Comparison of ENCODE assay signal across 8 cellular contexts in genomic region chr7:106166651-106167342, GRCh38. TPM values are rescaled to one million over a fixed set of nuclear protein-coding genes. Genes with fewer than 3 reads are reported as not detected.
DNase-seq lines count a peak whose midpoint lies in the region; ATAC-seq and TF ChIP-seq lines count a peak whose summit lies in the region.

No MANE protein-coding gene starts in this region.

- no peaks in the 10 kb centered on the region for H3K27me3 ChIP-seq in A673 (replicated peaks; ENCODE audit: insufficient read depth, low read depth, low read length, poor library complexity)

- H3K36me3 ChIP-seq in A673 (ENCODE audit: insufficient read depth, low read length, poor library complexity, severe bottlenecking): no peaks in the 10 kb centered on the region

- DNase-seq in A673 (ENCODE audit: low spot score): peak; percentile 77
- DNase-seq in G401 (ENCODE audit: low spot score): peak; percentile 79
- DNase-seq in NCI-H1417 (lab: John Stamatoyannopoulos, UW): peak; percentile 41 to 91 (median 82)
- DNase-seq in T-helper 9 cell: peak; percentile 11
- peak; percentile 63 for DNase-seq in fibroblast of gingiva (ENCODE audit: low read depth)
- DNase-seq in natural killer cell: no peak

- H3K27ac ChIP-seq in A673 (ENCODE audit: low read depth, low read length, poor library complexity, severe bottlenecking): no peak overlapping the region

- no TSS peak for BruUV-seq in A673 (replicated peaks; lab: Mats Ljungman, UMichigan)

- peaks cover under 1 to 12% of the 10 kb centered on the region in 2 donors for H3K27me3 Mint-ChIP-seq in natural killer cell (ENCODE audit: low read depth in 2 of 2)

- no peaks in the 10 kb centered on the region for H3K9me3 Mint-ChIP-seq in natural killer cell

- in situ Hi-C loops in G401 (cut with HindIII; ENCODE audit: low sequenced_read_pairs): no loop called here

- peaks cover 8% of the 10 kb centered on the region for H3K9me3 ChIP-seq in A673 (ENCODE audit: low read depth, low read length, poor library complexity, severe bottlenecking)

- ATAC-seq in natural killer cell (peak in 2 of 3 donors; percentile 55 to 68), GM19035 (IDR thresholded peaks at IDR 0.05; ENCODE audit: unreplicated experiment) (no peak), GM18520 (IDR thresholded peaks at IDR 0.05; ENCODE audit: unreplicated experiment) (no peak)

- no peak overlapping the region for H3K4me3 ChIP-seq in A673 (ENCODE audit: low read depth, low read length, poor library complexity, severe bottlenecking)

- CTCF ChIA-PET in A673 (lab: Charles Lee): interaction anchor here (1.1 kb wide), 1 partner anchor 101 kb away, joined by 3 read pairs; no protein-coding TSS in a partner anchor

- POLR2A ChIA-PET in A673 (lab: Charles Lee; ENCODE audit: low non-redundant PET): no interaction called here

- no peaks in the 10 kb centered on the region for H3K4me1 Mint-ChIP-seq in natural killer cell

- H3K36me3 Mint-ChIP-seq in natural killer cell: no peaks in the 10 kb centered on the region

- no peak overlapping the region for H3K4me3 Mint-ChIP-seq in natural killer cell

- intact Hi-C loops in A673 (cut with micrococcal nuclease; ENCODE audit: unreplicated experiment) (loop anchor here (5.0 kb wide), 2 partner anchors 109 to 404 kb away; no protein-coding TSS in a partner anchor), natural killer cell (cut with micrococcal nuclease) (no loop called here)

- TF ChIP-seq CTCF in A673 (conservative IDR thresholded peaks at IDR 0.05; ENCODE audit: low read depth, low read length): peak; percentile 89
- TF ChIP-seq CTCF in natural killer cell (IDR thresholded peaks at IDR 0.05): peak; percentile 88

- H3K27ac Mint-ChIP-seq in natural killer cell: no peak overlapping the region

- peaks cover 7% of the 10 kb centered on the region for H3K4me1 ChIP-seq in A673 (ENCODE audit: insufficient read depth, low read length, poor library complexity, severe bottlenecking)

RNA-seq across cellular contexts. Expression of gene SYPL1, which starts 54.7 kb away (rescaled TPM):
- 64.4 and 76.4 TPM in 2 replicates for total RNA-seq in A673 (2021)
- total RNA-seq in G401 (2014; rRNA removed; shearing (Covaris generic)): 25.6 and 36.4 TPM in 2 replicates
- total RNA-seq in natural killer cell: 10 to 100 TPM; 13.1 to 22.2 (median 14.9) TPM

Comparison
In these comparisons a context has a peak if more than half of its experiments do, and no peak if none do; other contexts are left out.
1. ATAC-seq: peak in natural killer cell (2 of 3); none in GM19035 (single experiment) and GM18520 (single experiment).